In the genomic region with DNA sequence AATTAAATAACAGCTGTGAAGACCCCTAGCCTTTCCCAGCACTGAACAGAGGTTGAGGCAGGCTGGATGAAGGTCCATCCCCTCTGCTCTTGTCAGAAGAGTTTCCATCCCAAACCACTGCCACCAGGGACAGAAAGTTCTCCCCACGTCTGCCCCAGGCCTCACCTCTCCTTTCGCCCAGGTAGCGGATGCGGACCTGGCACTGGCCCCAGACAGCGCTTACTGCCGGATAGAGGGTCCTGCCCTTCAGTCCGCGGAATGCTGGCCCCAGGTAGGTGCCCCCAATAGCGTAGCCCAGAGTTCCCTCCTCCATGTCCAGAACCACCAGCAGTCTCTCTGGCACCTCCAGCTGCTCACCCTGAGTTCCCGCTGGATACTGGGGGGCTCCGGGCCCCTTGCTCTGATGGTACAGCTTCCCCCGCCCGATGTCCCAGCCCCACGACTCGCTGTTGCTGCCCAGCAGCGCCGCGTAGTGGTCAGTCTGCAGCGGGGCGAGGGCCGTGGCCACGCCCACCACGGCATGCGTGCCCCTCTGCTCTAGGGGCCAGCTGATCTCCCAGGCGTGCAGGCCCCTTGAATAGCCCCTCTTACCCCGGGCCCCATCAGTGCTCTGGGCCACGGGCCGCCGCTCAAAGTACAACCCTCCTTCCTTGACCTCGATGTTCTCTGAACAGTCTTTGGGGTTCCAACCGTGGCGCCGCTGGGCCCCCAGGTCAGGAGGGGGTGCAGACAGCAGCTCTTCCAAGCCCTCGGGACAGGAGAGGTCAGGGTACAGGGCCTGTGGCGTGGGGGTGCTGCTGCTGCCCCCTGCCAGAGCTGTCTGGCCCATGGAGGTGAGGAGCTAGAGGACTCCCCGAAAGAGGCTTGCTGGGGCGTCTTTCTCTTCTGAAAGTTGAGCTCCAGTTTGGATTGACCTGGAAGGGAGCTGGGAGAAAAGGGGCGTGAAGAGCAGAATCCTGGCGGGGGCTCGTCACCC, we compare ENCODE assay signal across 1 cellular context.
A peak's percentile ranks its signal among the peaks of the same experiment; 100 is the strongest.
TF ChIP-seq lines count a peak whose summit lies in the region.

No MANE protein-coding gene starts in this region.

TF ChIP-seq in HepG2, 621 proteins besides CTCF, POLR2A, EP300 and RAD21 (continued from another document and continues in another):
- TF ChIP-seq JUND (CRISPR knock-in tag; IDR thresholded peaks at IDR 0.05), result peak; percentile 69; the same call in 1 of the 2 replicates
- peak; percentile 80; the same call in 1 of the 2 replicates for TF ChIP-seq PCBP1 (IDR thresholded peaks at IDR 0.05; ENCODE audit: borderline replicate concordance, low read depth, low read length)
- TF ChIP-seq, protein P1, sequence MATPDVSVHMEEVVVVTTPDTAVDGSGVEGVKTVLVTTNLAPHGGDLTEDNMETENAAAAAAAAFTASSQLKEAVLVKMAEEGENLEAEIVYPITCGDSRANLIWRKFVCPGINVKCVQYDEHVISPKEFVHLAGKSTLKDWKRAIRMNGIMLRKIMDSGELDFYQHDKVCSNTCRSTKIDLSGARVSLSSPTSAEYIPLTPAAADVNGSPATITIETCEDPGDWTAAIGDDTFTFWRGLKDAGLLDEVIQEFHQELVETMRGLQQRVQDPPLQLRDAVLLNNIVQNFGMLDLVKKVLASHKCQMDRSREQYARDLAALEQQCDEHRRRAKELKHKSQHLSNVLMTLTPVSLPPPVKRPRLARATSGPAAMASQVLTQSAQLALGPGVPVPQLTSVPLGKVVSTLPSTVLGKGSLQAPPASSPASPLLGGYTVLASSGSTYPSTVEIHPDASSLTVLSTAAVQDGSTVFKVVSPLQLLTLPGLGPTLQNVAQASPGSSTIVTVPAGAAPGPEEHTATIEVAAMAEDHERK (CRISPR knock-in tag; IDR thresholded peaks at IDR 0.05; ENCODE audit: low read depth), result peak; percentile 65
- TF ChIP-seq, protein P2, sequence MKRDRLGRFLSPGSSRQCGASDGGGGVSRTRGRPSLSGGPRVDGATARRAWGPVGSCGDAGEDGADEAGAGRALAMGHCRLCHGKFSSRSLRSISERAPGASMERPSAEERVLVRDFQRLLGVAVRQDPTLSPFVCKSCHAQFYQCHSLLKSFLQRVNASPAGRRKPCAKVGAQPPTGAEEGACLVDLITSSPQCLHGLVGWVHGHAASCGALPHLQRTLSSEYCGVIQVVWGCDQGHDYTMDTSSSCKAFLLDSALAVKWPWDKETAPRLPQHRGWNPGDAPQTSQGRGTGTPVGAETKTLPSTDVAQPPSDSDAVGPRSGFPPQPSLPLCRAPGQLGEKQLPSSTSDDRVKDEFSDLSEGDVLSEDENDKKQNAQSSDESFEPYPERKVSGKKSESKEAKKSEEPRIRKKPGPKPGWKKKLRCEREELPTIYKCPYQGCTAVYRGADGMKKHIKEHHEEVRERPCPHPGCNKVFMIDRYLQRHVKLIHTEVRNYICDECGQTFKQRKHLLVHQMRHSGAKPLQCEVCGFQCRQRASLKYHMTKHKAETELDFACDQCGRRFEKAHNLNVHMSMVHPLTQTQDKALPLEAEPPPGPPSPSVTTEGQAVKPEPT (CRISPR knock-in tag; IDR thresholded peaks at IDR 0.05; ENCODE audit: low read depth), result no peak
- TF ChIP-seq GTF2F1 (IDR thresholded peaks at IDR 0.05; ENCODE audit: low read length), result no peak
- TF ChIP-seq, protein P3, sequence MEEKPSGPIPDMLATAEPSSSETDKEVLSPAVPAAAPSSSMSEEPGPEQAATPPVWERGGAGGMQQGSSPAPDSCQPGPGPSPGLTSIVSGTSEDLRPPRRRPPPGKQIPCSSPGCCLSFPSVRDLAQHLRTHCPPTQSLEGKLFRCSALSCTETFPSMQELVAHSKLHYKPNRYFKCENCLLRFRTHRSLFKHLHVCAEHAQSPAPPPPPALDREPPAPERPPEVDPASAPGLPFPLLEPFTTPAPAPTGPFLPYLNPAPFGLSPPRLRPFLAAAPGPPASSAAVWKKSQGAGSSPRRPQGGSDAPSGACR (CRISPR knock-in tag; IDR thresholded peaks at IDR 0.05), result no peak; the same call in 1 of the 2 replicates
- no peak for TF ChIP-seq RFX1 (IDR thresholded peaks at IDR 0.05)
- TF ChIP-seq, protein P4, sequence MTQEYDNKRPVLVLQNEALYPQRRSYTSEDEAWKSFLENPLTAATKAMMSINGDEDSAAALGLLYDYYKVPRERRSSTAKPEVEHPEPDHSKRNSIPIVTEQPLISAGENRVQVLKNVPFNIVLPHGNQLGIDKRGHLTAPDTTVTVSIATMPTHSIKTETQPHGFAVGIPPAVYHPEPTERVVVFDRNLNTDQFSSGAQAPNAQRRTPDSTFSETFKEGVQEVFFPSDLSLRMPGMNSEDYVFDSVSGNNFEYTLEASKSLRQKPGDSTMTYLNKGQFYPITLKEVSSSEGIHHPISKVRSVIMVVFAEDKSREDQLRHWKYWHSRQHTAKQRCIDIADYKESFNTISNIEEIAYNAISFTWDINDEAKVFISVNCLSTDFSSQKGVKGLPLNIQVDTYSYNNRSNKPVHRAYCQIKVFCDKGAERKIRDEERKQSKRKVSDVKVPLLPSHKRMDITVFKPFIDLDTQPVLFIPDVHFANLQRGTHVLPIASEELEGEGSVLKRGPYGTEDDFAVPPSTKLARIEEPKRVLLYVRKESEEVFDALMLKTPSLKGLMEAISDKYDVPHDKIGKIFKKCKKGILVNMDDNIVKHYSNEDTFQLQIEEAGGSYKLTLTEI (CRISPR knock-in tag; conservative IDR thresholded peaks at IDR 0.05), result no peak
- peak; percentile 61 for TF ChIP-seq POLR2G (IDR thresholded peaks at IDR 0.05; ENCODE audit: low read depth, low read length)
- TF ChIP-seq ZNF12 (CRISPR knock-in tag; IDR thresholded peaks at IDR 0.05), result no peak
- no peak for TF ChIP-seq JUNB (CRISPR knock-in tag; IDR thresholded peaks at IDR 0.05; ENCODE audit: borderline replicate concordance)
- TF ChIP-seq PRMT3 (CRISPR knock-in tag; IDR thresholded peaks at IDR 0.05; ENCODE audit: borderline replicate concordance, low read depth), result no peak
- peak; percentile 85 for TF ChIP-seq PTBP1 (IDR thresholded peaks at IDR 0.05; ENCODE audit: low read depth, low read length, poor library complexity, severe bottlenecking)
- peak; percentile 64 for TF ChIP-seq TEAD3 (CRISPR knock-in tag; optimal IDR thresholded peaks at IDR 0.05; ENCODE audit: borderline replicate concordance)
- TF ChIP-seq, protein P5, sequence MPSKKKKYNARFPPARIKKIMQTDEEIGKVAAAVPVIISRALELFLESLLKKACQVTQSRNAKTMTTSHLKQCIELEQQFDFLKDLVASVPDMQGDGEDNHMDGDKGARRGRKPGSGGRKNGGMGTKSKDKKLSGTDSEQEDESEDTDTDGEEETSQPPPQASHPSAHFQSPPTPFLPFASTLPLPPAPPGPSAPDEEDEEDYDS (CRISPR knock-in tag; IDR thresholded peaks at IDR 0.05), result peak; percentile 56; the same call in 1 of the 2 replicates
- TF ChIP-seq, protein P6, sequence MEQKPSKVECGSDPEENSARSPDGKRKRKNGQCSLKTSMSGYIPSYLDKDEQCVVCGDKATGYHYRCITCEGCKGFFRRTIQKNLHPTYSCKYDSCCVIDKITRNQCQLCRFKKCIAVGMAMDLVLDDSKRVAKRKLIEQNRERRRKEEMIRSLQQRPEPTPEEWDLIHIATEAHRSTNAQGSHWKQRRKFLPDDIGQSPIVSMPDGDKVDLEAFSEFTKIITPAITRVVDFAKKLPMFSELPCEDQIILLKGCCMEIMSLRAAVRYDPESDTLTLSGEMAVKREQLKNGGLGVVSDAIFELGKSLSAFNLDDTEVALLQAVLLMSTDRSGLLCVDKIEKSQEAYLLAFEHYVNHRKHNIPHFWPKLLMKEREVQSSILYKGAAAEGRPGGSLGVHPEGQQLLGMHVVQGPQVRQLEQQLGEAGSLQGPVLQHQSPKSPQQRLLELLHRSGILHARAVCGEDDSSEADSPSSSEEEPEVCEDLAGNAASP (CRISPR knock-in tag; IDR thresholded peaks at IDR 0.05; ENCODE audit: borderline replicate concordance), result peak; percentile 66; the same call in 1 of the 2 replicates
- TF ChIP-seq, protein P7, sequence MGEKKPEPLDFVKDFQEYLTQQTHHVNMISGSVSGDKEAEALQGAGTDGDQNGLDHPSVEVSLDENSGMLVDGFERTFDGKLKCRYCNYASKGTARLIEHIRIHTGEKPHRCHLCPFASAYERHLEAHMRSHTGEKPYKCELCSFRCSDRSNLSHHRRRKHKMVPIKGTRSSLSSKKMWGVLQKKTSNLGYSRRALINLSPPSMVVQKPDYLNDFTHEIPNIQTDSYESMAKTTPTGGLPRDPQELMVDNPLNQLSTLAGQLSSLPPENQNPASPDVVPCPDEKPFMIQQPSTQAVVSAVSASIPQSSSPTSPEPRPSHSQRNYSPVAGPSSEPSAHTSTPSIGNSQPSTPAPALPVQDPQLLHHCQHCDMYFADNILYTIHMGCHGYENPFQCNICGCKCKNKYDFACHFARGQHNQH (CRISPR knock-in tag; IDR thresholded peaks at IDR 0.05), result peak; percentile 20; the same call in 1 of the 2 replicates
- TF ChIP-seq ZNF629 (CRISPR knock-in tag; conservative IDR thresholded peaks at IDR 0.05), result no peak
- TF ChIP-seq SMARCE1 (IDR thresholded peaks at IDR 0.05; ENCODE audit: borderline replicate concordance), result no peak
- TF ChIP-seq ZSCAN31 (CRISPR knock-in tag; IDR thresholded peaks at IDR 0.05; ENCODE audit: low read depth), result peak; percentile 85
- TF ChIP-seq ZSCAN9 (CRISPR knock-in tag; IDR thresholded peaks at IDR 0.05; ENCODE audit: borderline replicate concordance), result no peak; the same call in 1 of the 2 replicates
- no peak for TF ChIP-seq SIN3B (IDR thresholded peaks at IDR 0.05; ENCODE audit: low read length)
- no peak; the same call in 1 of the 2 replicates for TF ChIP-seq ZNF333 (CRISPR knock-in tag; IDR thresholded peaks at IDR 0.05; ENCODE audit: borderline replicate concordance)
- 0 out of 2 replicates have a peak, but pooled peaks have one; percentile 34 for TF ChIP-seq ZNF251 (CRISPR knock-in tag; IDR thresholded peaks at IDR 0.05)
- TF ChIP-seq HNRNPK (IDR thresholded peaks at IDR 0.05; ENCODE audit: low read depth, low read length, poor library complexity, severe bottlenecking), result peak; percentile 92
- TF ChIP-seq, protein P8, sequence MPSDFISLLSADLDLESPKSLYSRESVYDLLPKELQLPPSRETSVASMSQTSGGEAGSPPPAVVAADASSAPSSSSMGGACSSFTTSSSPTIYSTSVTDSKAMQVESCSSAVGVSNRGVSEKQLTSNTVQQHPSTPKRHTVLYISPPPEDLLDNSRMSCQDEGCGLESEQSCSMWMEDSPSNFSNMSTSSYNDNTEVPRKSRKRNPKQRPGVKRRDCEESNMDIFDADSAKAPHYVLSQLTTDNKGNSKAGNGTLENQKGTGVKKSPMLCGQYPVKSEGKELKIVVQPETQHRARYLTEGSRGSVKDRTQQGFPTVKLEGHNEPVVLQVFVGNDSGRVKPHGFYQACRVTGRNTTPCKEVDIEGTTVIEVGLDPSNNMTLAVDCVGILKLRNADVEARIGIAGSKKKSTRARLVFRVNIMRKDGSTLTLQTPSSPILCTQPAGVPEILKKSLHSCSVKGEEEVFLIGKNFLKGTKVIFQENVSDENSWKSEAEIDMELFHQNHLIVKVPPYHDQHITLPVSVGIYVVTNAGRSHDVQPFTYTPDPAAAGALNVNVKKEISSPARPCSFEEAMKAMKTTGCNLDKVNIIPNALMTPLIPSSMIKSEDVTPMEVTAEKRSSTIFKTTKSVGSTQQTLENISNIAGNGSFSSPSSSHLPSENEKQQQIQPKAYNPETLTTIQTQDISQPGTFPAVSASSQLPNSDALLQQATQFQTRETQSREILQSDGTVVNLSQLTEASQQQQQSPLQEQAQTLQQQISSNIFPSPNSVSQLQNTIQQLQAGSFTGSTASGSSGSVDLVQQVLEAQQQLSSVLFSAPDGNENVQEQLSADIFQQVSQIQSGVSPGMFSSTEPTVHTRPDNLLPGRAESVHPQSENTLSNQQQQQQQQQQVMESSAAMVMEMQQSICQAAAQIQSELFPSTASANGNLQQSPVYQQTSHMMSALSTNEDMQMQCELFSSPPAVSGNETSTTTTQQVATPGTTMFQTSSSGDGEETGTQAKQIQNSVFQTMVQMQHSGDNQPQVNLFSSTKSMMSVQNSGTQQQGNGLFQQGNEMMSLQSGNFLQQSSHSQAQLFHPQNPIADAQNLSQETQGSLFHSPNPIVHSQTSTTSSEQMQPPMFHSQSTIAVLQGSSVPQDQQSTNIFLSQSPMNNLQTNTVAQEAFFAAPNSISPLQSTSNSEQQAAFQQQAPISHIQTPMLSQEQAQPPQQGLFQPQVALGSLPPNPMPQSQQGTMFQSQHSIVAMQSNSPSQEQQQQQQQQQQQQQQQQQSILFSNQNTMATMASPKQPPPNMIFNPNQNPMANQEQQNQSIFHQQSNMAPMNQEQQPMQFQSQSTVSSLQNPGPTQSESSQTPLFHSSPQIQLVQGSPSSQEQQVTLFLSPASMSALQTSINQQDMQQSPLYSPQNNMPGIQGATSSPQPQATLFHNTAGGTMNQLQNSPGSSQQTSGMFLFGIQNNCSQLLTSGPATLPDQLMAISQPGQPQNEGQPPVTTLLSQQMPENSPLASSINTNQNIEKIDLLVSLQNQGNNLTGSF (CRISPR knock-in tag; IDR thresholded peaks at IDR 0.05), result 0 out of 2 replicates have a peak, but pooled peaks have one; percentile 44
- TF ChIP-seq ZBTB21 (CRISPR knock-in tag; IDR thresholded peaks at IDR 0.05), result no peak
- TF ChIP-seq ZNF317 (CRISPR knock-in tag; IDR thresholded peaks at IDR 0.05), result no peak
- TF ChIP-seq, protein P9, sequence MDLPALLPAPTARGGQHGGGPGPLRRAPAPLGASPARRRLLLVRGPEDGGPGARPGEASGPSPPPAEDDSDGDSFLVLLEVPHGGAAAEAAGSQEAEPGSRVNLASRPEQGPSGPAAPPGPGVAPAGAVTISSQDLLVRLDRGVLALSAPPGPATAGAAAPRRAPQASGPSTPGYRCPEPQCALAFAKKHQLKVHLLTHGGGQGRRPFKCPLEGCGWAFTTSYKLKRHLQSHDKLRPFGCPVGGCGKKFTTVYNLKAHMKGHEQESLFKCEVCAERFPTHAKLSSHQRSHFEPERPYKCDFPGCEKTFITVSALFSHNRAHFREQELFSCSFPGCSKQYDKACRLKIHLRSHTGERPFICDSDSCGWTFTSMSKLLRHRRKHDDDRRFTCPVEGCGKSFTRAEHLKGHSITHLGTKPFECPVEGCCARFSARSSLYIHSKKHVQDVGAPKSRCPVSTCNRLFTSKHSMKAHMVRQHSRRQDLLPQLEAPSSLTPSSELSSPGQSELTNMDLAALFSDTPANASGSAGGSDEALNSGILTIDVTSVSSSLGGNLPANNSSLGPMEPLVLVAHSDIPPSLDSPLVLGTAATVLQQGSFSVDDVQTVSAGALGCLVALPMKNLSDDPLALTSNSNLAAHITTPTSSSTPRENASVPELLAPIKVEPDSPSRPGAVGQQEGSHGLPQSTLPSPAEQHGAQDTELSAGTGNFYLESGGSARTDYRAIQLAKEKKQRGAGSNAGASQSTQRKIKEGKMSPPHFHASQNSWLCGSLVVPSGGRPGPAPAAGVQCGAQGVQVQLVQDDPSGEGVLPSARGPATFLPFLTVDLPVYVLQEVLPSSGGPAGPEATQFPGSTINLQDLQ (CRISPR knock-in tag; IDR thresholded peaks at IDR 0.05), result no peak
- TF ChIP-seq, protein P10, sequence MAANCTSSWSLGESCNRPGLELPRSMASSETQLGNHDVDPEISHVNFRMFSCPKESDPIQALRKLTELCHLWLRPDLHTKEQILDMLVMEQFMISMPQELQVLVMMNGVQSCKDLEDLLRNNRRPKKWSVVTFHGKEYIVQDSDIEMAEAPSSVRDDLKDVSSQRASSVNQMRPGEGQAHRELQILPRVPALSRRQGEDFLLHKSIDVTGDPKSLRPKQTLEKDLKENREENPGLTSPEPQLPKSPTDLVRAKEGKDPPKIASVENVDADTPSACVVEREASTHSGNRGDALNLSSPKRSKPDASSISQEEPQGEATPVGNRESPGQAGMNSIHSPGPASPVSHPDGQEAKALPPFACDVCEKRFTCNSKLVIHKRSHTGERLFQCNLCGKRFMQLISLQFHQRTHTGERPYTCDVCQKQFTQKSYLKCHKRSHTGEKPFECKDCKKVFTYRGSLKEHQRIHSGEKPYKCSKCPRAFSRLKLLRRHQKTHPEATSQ (CRISPR knock-in tag; IDR thresholded peaks at IDR 0.05; ENCODE audit: borderline replicate concordance), result no peak
- no peak for TF ChIP-seq IRX3 (CRISPR knock-in tag; IDR thresholded peaks at IDR 0.05; ENCODE audit: borderline replicate concordance, low read depth)
- TF ChIP-seq KLF11 (CRISPR knock-in tag; IDR thresholded peaks at IDR 0.05), result peak; percentile 22; the same call in 1 of the 2 replicates
- TF ChIP-seq MAFG (CRISPR knock-in tag; IDR thresholded peaks at IDR 0.05), result no peak
